Comparison of ENCODE assay signal across 29 cellular contexts in genomic region chr12:106233011-106233410, GRCh38.
"Had no signal": no experiment of that assay in that cellular context is flagged by ENCODE, and none has a peak within 500 bp of the region (broad histone marks: within the 10 kb centered on the region; RNA-seq: fewer than 3 reads in every experiment).

No MANE protein-coding gene starts in this region.

- H3K27ac Mint-ChIP-seq: activated B cell treated with CpG ODN at 0.5 μM for 24 hours; activated CD8-positive, alpha-beta T cell treated with anti-CD3 and anti-CD28 coated beads for 36 hours; activated naive CD8-positive, alpha-beta T cell; activated naive CD8-positive, alpha-beta T cell treated with anti-CD3 and anti-CD28 coated beads, Interleukin-2, amount 50 U/mL, for 24 hours; activated T-helper 17 cell treated with anti-CD3 and anti-CD28 coated beads, Interleukin-2, amount 50 U/mL, for 72 hours; T-cell; T-helper 1 cell treated with Interleukin-12 subunit alpha and Interleukin-12 subunit beta and Interleukin-4 antibody, amounts not matched to agents 30 μg/mL and 1 μg/mL, for 36 hours had no signal

- H3K9me3 ChIP-seq: adrenal gland, body of pancreas had no signal

- H3K4me1 ChIP-seq: adrenal gland, body of pancreas had no signal

- H3K9me3 Mint-ChIP-seq: activated B cell treated with CpG ODN at 0.5 μM for 24 hours; activated CD8-positive, alpha-beta T cell treated with anti-CD3 and anti-CD28 coated beads for 36 hours; activated naive CD8-positive, alpha-beta T cell treated with anti-CD3 and anti-CD28 coated beads, Interleukin-2, amount 50 U/mL, for 24 hours; activated T-cell treated with anti-CD3 and anti-CD28 coated beads, Interleukin-2, amount 50 U/mL, for 4 hours; activated T-helper 17 cell treated with anti-CD3 and anti-CD28 coated beads, Interleukin-2, amount 50 U/mL, for 72 hours; T-helper 1 cell treated with Interleukin-12 subunit alpha and Interleukin-12 subunit beta and Interleukin-4 antibody, amounts not matched to agents 30 μg/mL and 1 μg/mL, for 36 hours had no signal

- H3K4me3 Mint-ChIP-seq: activated B cell treated with CpG ODN at 0.5 μM for 24 hours; activated CD8-positive, alpha-beta T cell treated with anti-CD3 and anti-CD28 coated beads for 36 hours; activated naive CD8-positive, alpha-beta T cell; activated naive CD8-positive, alpha-beta T cell treated with anti-CD3 and anti-CD28 coated beads, Interleukin-2, amount 50 U/mL, for 24 hours; activated T-cell treated with anti-CD3 and anti-CD28 coated beads, Interleukin-2, amount 50 U/mL, for 4 hours; activated T-helper 17 cell treated with anti-CD3 and anti-CD28 coated beads, Interleukin-2, amount 50 U/mL, for 72 hours; T-cell; T-helper 1 cell treated with Interleukin-12 subunit alpha and Interleukin-12 subunit beta and Interleukin-4 antibody, amounts not matched to agents 30 μg/mL and 1 μg/mL, for 36 hours had no signal

- H3K4me3 ChIP-seq: adrenal gland, body of pancreas had no signal

- ATAC-seq: activated CD4-positive, CD25-positive, alpha-beta regulatory T cell treated with anti-CD3 and anti-CD28 coated beads, Interleukin-2, amount 50 U/mL, for 24 hours; activated CD8-positive, alpha-beta T cell treated with anti-CD3 and anti-CD28 coated beads for 36 hours; activated naive CD8-positive, alpha-beta T cell treated with anti-CD3 and anti-CD28 coated beads, Interleukin-2, amount 50 U/mL, for 24 hours; activated T-cell treated with anti-CD3 and anti-CD28 coated beads, Interleukin-2, amount 50 U/mL, for 4 hours; activated T-helper 17 cell treated with anti-CD3 and anti-CD28 coated beads, Interleukin-2, amount 50 U/mL, for 72 hours; body of pancreas; esophagus mucosa; T-cell had no signal

- H3K36me3 ChIP-seq: adrenal gland, WERI-Rb-1 had no signal

- H3K27me3 Mint-ChIP-seq: activated T-helper 17 cell treated with anti-CD3 and anti-CD28 coated beads, Interleukin-2, amount 50 U/mL, for 72 hours; T-cell had no signal

- DNase-seq: activated B cell treated with CpG ODN at 0.5 μM for 24 hours; activated CD4-positive, alpha-beta T cell treated with anti-CD3 and anti-CD28 coated beads for 48 hours; activated CD4-positive, alpha-beta T cell treated with anti-CD3 and anti-CD28 coated beads, Interleukin-2, amount 50 U/mL, for 1 hour; activated CD4-positive, alpha-beta T cell treated with anti-CD3 and anti-CD28 coated beads, Interleukin-2, amount 50 U/mL, for 48 hours; activated CD8-positive, alpha-beta memory T cell treated with anti-CD3 and anti-CD28 coated beads for 24 hours; activated CD8-positive, alpha-beta T cell treated with anti-CD3 and anti-CD28 coated beads for 36 hours; activated effector memory CD4-positive, alpha-beta T cell treated with Interleukin-2 at 50 U/mL for 16 hours; activated gamma-delta T cell treated with Interleukin-2 at 50 U/mL for 16 hours; activated naive CD4-positive, alpha-beta T cell treated with anti-CD3 and anti-CD28 coated beads, Interleukin-2, amount 50 U/mL, for 16 hours; activated naive CD4-positive, alpha-beta T cell treated with Interleukin-2 at 50 U/mL for 16 hours; activated naive CD8-positive, alpha-beta T cell treated with anti-CD3 and anti-CD28 coated beads, Interleukin-2, amount 50 U/mL, for 24 hours; activated T-cell treated with anti-CD3 and anti-CD28 coated beads, Interleukin-2, amount 50 U/mL, for 4 hours; amygdala; aorta; body of pancreas; caudate nucleus; cortex of kidney; effector CD8-positive, alpha-beta T cell; foreskin fibroblast; SW 1271; T-cell; T-helper 9 cell; WERI-Rb-1 had no signal

- H3K27ac ChIP-seq: adrenal gland, body of pancreas, WERI-Rb-1 had no signal

- H3K27me3 ChIP-seq: adrenal gland, body of pancreas had no signal

- H3K4me1 Mint-ChIP-seq: activated naive CD8-positive, alpha-beta T cell treated with anti-CD3 and anti-CD28 coated beads, Interleukin-2, amount 50 U/mL, for 24 hours had no signal
